In genomic region chr5:139844472-139845145, GRCh38 we compare ENCODE assay signal across 8 cellular contexts. TPM values are rescaled to one million over a fixed set of nuclear protein-coding genes. Genes with fewer than 3 reads are reported as not detected.
A peak's percentile ranks its signal among the peaks of the same experiment; 100 is the strongest.
DNase-seq lines count a peak whose midpoint lies in the region; FAIRE-seq and TF ChIP-seq lines count a peak whose summit lies in the region.

No MANE protein-coding gene starts in this region.

- H3K27ac ChIP-seq in SJSA1 = no peak overlapping the region

- peaks cover 8% of the 10 kb centered on the region for H3K4me1 ChIP-seq in SJSA1 (replicated peaks)

- peaks cover 71% of the 10 kb centered on the region for H3K27me3 ChIP-seq in SJSA1 (replicated peaks)

- FAIRE-seq in urothelium cell line (lab: Jason Lieb, UNC) = peak; percentile 13

- intact Hi-C loops in posterior vena cava (cut with DNase I) = loop anchor here in 1 of 2 donors (5.0 kb wide), 1 partner anchor 57 kb away; no protein-coding TSS in a partner anchor

- no peaks in the 10 kb centered on the region; the same call in 1 of the 2 replicates for H3K9me3 ChIP-seq in SJSA1 (replicated peaks)

- no peak for TF ChIP-seq EP300 in Ishikawa (IDR thresholded peaks at IDR 0.05; ENCODE audit: borderline replicate concordance)

- no peak overlapping the region for H3K4me3 ChIP-seq in SJSA1

- TF ChIP-seq RAD21 in Ishikawa (IDR thresholded peaks at IDR 0.05; ENCODE audit: low read depth) = peak; percentile 86

- peak; percentile 8 to 61 (median 23) for DNase-seq in NCI-H1417 (lab: John Stamatoyannopoulos, UW)
- DNase-seq in NCI-H1417 treated with DMSO at 0.1 percent for 48 hours (lab: John Stamatoyannopoulos, UW) = no peak
- DNase-seq in SJSA1 (ENCODE audit: low read depth in 1 of 2, low spot score in 2 of 2) = peak; percentile 53 to 86
- DNase-seq in activated naive CD4-positive, alpha-beta T cell treated with Interleukin-2 at 50 U/mL for 16 hours = peak; percentile 75
- DNase-seq in glomerular endothelial cell (ENCODE audit: extremely low read depth, low read depth, low spot score) = peak; percentile 44
- DNase-seq in posterior vena cava (ENCODE audit: low spot score) = peak; percentile 91
- peak; percentile 76 for DNase-seq in urothelium cell line (ENCODE audit: low spot score)

- H3K36me3 ChIP-seq in SJSA1 = no peaks in the 10 kb centered on the region

TF ChIP-seq in Ishikawa, 13 proteins besides CTCF, POLR2A, EP300 and RAD21:
- no peak for TF ChIP-seq CREB1 (IDR thresholded peaks at IDR 0.05; ENCODE audit: low read depth)
- TF ChIP-seq TAF1 (IDR thresholded peaks at IDR 0.05; ENCODE audit: low read depth) = no peak
- no peak for TF ChIP-seq REST (IDR thresholded peaks at IDR 0.05; ENCODE audit: low read depth)
- TF ChIP-seq FOXM1 (IDR thresholded peaks at IDR 0.05; ENCODE audit: borderline replicate concordance, low read depth) = no peak
- TF ChIP-seq ZBTB7A (IDR thresholded peaks at IDR 0.05; ENCODE audit: low read depth) = no peak
- no peak for TF ChIP-seq TCF12 (IDR thresholded peaks at IDR 0.05; ENCODE audit: low read depth)
- no peak for TF ChIP-seq USF1 (IDR thresholded peaks at IDR 0.05)
- no peak for TF ChIP-seq EGR1 (IDR thresholded peaks at IDR 0.05)

RNA-seq across cellular contexts. Expression of gene PSD2, which starts 49.0 kb away (rescaled TPM):
- 0.03 and 0.28 TPM in 2 replicates for total RNA-seq in SJSA1 (2014; rRNA removed; shearing (Covaris generic))
- not detected in 2 replicates for total RNA-seq in glomerular endothelial cell
- under 1 TPM; 0.14 TPM for total RNA-seq in posterior vena cava
